In genomic region chr11:121482231-121483129, GRCh38 we compare ENCODE assay signal across 9 cellular contexts. TPM values are rescaled to one million over a fixed set of nuclear protein-coding genes. Genes with fewer than 3 reads are reported as not detected.
DNase-seq lines count a peak whose midpoint lies in the region; ATAC-seq and TF ChIP-seq lines count a peak whose summit lies in the region.
"Had no signal": no experiment of that assay in that cellular context is flagged by ENCODE, and none has a peak within 500 bp of the region (broad histone marks: within the 10 kb centered on the region; RNA-seq: fewer than 3 reads in every experiment).

No MANE protein-coding gene starts in this region.

- peak; percentile 92 for ATAC-seq in GM21717 (IDR thresholded peaks at IDR 0.05; ENCODE audit: unreplicated experiment)
- ATAC-seq in activated T-helper 17 cell treated with anti-CD3 and anti-CD28 coated beads, Interleukin-2, amount 50 U/mL, for 72 hours (replicated peaks), result peak; percentile 87
- ATAC-seq in naive thymus-derived CD8-positive, alpha-beta T cell, result peak; percentile 86 to 88

- peak overlapping the region; percentile 83 for H3K4me3 Mint-ChIP-seq in activated T-helper 17 cell treated with anti-CD3 and anti-CD28 coated beads, Interleukin-2, amount 50 U/mL, for 72 hours
- peak overlapping the region; percentile 66 to 91 (median 86) for H3K4me3 Mint-ChIP-seq in naive thymus-derived CD8-positive, alpha-beta T cell

- peaks cover 30% of the 10 kb centered on the region for H3K4me1 Mint-ChIP-seq in activated T-helper 17 cell treated with anti-CD3 and anti-CD28 coated beads, Interleukin-2, amount 50 U/mL, for 72 hours
- H3K4me1 Mint-ChIP-seq in naive thymus-derived CD8-positive, alpha-beta T cell, result peaks cover 38 to 80% (median 72%) of the 10 kb centered on the region in 4 donors

- no peaks in the 10 kb centered on the region for H3K9me3 ChIP-seq in KOPT-K1 (ENCODE audit: insufficient read depth, low read length, poor library complexity, severe bottlenecking)
- H3K9me3 ChIP-seq in left ventricle myocardium inferior (replicated peaks), result no peaks in the 10 kb centered on the region
- H3K9me3 ChIP-seq in ascending aorta, result no peaks in the 10 kb centered on the region
- H3K9me3 ChIP-seq: heart right ventricle had no signal

- H3K4me3 ChIP-seq in left ventricle myocardium inferior, result no peak overlapping the region
- H3K4me3 ChIP-seq in ascending aorta, result no peak overlapping the region
- H3K4me3 ChIP-seq: heart right ventricle had no signal

- H3K27me3 Mint-ChIP-seq in activated T-helper 17 cell treated with anti-CD3 and anti-CD28 coated beads, Interleukin-2, amount 50 U/mL, for 72 hours, result no peaks in the 10 kb centered on the region
- no peaks in the 10 kb centered on the region for H3K27me3 Mint-ChIP-seq in naive thymus-derived CD8-positive, alpha-beta T cell

- no peaks in the 10 kb centered on the region for H3K9me3 Mint-ChIP-seq in activated T-helper 17 cell treated with anti-CD3 and anti-CD28 coated beads, Interleukin-2, amount 50 U/mL, for 72 hours
- H3K9me3 Mint-ChIP-seq in naive thymus-derived CD8-positive, alpha-beta T cell, result no peaks in the 10 kb centered on the region

- TF ChIP-seq CTCF in GM13977 (IDR thresholded peaks at IDR 0.05; ENCODE audit: extremely low read depth, insufficient read depth, missing control alignments) (no peak), left ventricle myocardium inferior (IDR thresholded peaks at IDR 0.05; ENCODE audit: borderline replicate concordance) (no peak), ascending aorta (IDR thresholded peaks at IDR 0.05) (no peak)

- intact Hi-C loops in left ventricle myocardium inferior (cut with micrococcal nuclease), result no loop called here
- intact Hi-C loops in ascending aorta (cut with DNase I), result no loop called here

- peak overlapping the region; percentile 96 for H3K27ac ChIP-seq in KOPT-K1 (ENCODE audit: low read depth, low read length, poor library complexity, severe bottlenecking)
- no peak overlapping the region for H3K27ac ChIP-seq in left ventricle myocardium inferior (replicated peaks)
- H3K27ac ChIP-seq in ascending aorta, result no peak overlapping the region

- no peaks in the 10 kb centered on the region for H3K27me3 ChIP-seq in left ventricle myocardium inferior (ENCODE audit: low read depth)
- H3K27me3 ChIP-seq in ascending aorta, result no peaks in the 10 kb centered on the region

- POLR2A ChIA-PET in naive thymus-derived CD8-positive, alpha-beta T cell (lab: Charles Lee), result interaction anchor here (1.1 to 4.7 kb wide), 7 partner anchors 14 to 55 kb away, joined by 4 to 90 read pairs (median 7); partner anchors contain the start of genes SORL1 and SORL1-AS1

- peak; percentile 45 for DNase-seq in GM13977 (ENCODE audit: low spot score)
- peak; percentile 25 to 79 (median 61) for DNase-seq in naive thymus-derived CD8-positive, alpha-beta T cell
- no peak for DNase-seq in NCI-H2029 (lab: John Stamatoyannopoulos, UW)
- DNase-seq in left ventricle myocardium inferior, result no peak
- DNase-seq in ascending aorta (ENCODE audit: low spot score in 2 of 2), result no peak
- DNase-seq: heart right ventricle had no signal

- peaks cover 55% of the 10 kb centered on the region for H3K36me3 Mint-ChIP-seq in activated T-helper 17 cell treated with anti-CD3 and anti-CD28 coated beads, Interleukin-2, amount 50 U/mL, for 72 hours (ENCODE audit: low read depth)
- H3K36me3 Mint-ChIP-seq in naive thymus-derived CD8-positive, alpha-beta T cell, result peaks cover 9 to 66% (median 10%) of the 10 kb centered on the region in 3 donors

- in situ Hi-C loops in GM13977 (cut with MboI; ENCODE audit: low pct_unique_long_range_greater_than_20kb, low sequenced_read_pairs, unreplicated experiment), result no loop called here

- peaks cover 19% of the 10 kb centered on the region; the same call in 1 of the 2 replicates for H3K36me3 ChIP-seq in KOPT-K1 (ENCODE audit: insufficient read depth, low read length)
- no peaks in the 10 kb centered on the region for H3K36me3 ChIP-seq in left ventricle myocardium inferior
- H3K36me3 ChIP-seq in ascending aorta, result no peaks in the 10 kb centered on the region

- H3K4me1 ChIP-seq in left ventricle myocardium inferior (no peaks in the 10 kb centered on the region), ascending aorta (no peaks in the 10 kb centered on the region)

- peak overlapping the region; percentile 90 for H3K27ac Mint-ChIP-seq in activated T-helper 17 cell treated with anti-CD3 and anti-CD28 coated beads, Interleukin-2, amount 50 U/mL, for 72 hours
- H3K27ac Mint-ChIP-seq in naive thymus-derived CD8-positive, alpha-beta T cell, result peak overlapping the region; percentile 73 to 97 (median 94)

RNA-seq across cellular contexts. Expression of gene SORL1, which starts 30.4 kb away (rescaled TPM):
- total RNA-seq in activated T-helper 17 cell treated with anti-CD3 and anti-CD28 coated beads, Interleukin-2, amount 50 U/mL, for 72 hours, result 10 to 100 TPM; 47.1 to 98.5 TPM
- total RNA-seq in naive thymus-derived CD8-positive, alpha-beta T cell, result 100 to 1,000 TPM; 414 to 419 TPM
- polyA plus RNA-seq in naive thymus-derived CD8-positive, alpha-beta T cell, result 100 to 1,000 TPM; 157 to 230 (median 158) TPM
- 7.1 TPM for total RNA-seq in left ventricle myocardium inferior
- 10.5 TPM for total RNA-seq in ascending aorta

Comparison
In these comparisons a context has a peak if more than half of its experiments do, and no peak if none do; other contexts are left out.
1. DNase-seq: peak in GM13977 (single experiment) and naive thymus-derived CD8-positive, alpha-beta T cell (10 of 10); none in NCI-H2029 (single experiment), left ventricle myocardium inferior (single experiment) and ascending aorta (0 of 2).
2. RNA of gene SORL1, which starts 30.4 kb away (total RNA-seq): 414 to 419 TPM in naive thymus-derived CD8-positive, alpha-beta T cell; 47.1 to 98.5 TPM in activated T-helper 17 cell treated with anti-CD3 and anti-CD28 coated beads, Interleukin-2, amount 50 U/mL, for 72 hours, 10.5 TPM in ascending aorta (single experiment) and 7.1 TPM in left ventricle myocardium inferior (single experiment); every median in the first group is over 4 times any median in the second.
3. Peak in every context shown above with its lines, with median percentiles within 50 percentile points of each other: ATAC-seq.